ENCODE assay signal across 15 cellular contexts in genomic region chr2:133711226-133711625, GRCh38.
DNase-seq lines count a peak whose midpoint lies in the region; ATAC-seq and TF ChIP-seq lines count a peak whose summit lies in the region.
"Had no signal": no experiment of that assay in that cellular context is flagged by ENCODE, and none has a peak within 500 bp of the region (broad histone marks: within the 10 kb centered on the region; RNA-seq: fewer than 3 reads in every experiment).

No MANE protein-coding gene starts in this region.

- no peak overlapping the region for H3K4me3 ChIP-seq in BLaER1
- no peak overlapping the region for H3K4me3 ChIP-seq in ectodermal cell (ENCODE audit: insufficient read depth, low read depth, low read length)
- no peak overlapping the region for H3K4me3 ChIP-seq in aorta (ENCODE audit: low read length in 2 of 2)
- H3K4me3 ChIP-seq: A549, K562, SJCRH30 had no signal

- no peak overlapping the region for H3K27ac ChIP-seq in BLaER1
- H3K27ac ChIP-seq in ectodermal cell (ENCODE audit: insufficient read depth, low read depth, low read length, poor library complexity, severe bottlenecking): peak overlapping the region; percentile 68
- H3K27ac ChIP-seq in aorta (ENCODE audit: low read depth in 1 of 2, low read length in 2 of 2): no peak overlapping the region
- H3K27ac ChIP-seq: A549, HL-60, SJCRH30 had no signal

- TF ChIP-seq CTCF in neural crest cell (conservative IDR thresholded peaks at IDR 0.05): no peak

- peaks cover 11% of the 10 kb centered on the region for H3K4me1 ChIP-seq in BLaER1
- peaks cover 5% of the 10 kb centered on the region for H3K4me1 ChIP-seq in ectodermal cell (ENCODE audit: control insufficient read depth, insufficient read depth, low read length)
- no peaks in the 10 kb centered on the region for H3K4me1 ChIP-seq in aorta (ENCODE audit: control insufficient read depth in 1 of 2, insufficient read depth in 2 of 2, low read length in 2 of 2)
- H3K4me1 ChIP-seq: A549, SJCRH30 had no signal

- no peaks in the 10 kb centered on the region for H3K27me3 Mint-ChIP-seq in neural crest cell (ENCODE audit: low read depth)

- H3K27ac Mint-ChIP-seq in neural crest cell (ENCODE audit: unreplicated experiment): peak overlapping the region; percentile 89

- 12 to 21% methylated on average over 6 of the region's 6 CpGs for WGBS in ectodermal cell, 2 experiments
- WGBS in aorta, 2 donors: 62 to 65% methylated on average over 6 of the region's 6 CpGs

- H3K36me3 ChIP-seq in BLaER1 (no peaks in the 10 kb centered on the region), ectodermal cell (ENCODE audit: control insufficient read depth, insufficient read depth, low read length) (peaks cover 3% of the 10 kb centered on the region), aorta (ENCODE audit: control insufficient read depth in 1 of 2, insufficient read depth in 2 of 2, low read length in 1 of 2) (no peaks in the 10 kb centered on the region)
- H3K36me3 ChIP-seq: SJCRH30 had no signal

- peak; percentile 65 for DNase-seq in NCI-H82 (lab: John Stamatoyannopoulos, UW)
- peak; percentile 57 for DNase-seq in neural crest cell (ENCODE audit: low read depth, low spot score)
- DNase-seq in activated naive CD4-positive, alpha-beta T cell (lab: John Stamatoyannopoulos, UW): no peak
- DNase-seq in SW 1271 (lab: John Stamatoyannopoulos, UW): no peak
- no peak for DNase-seq in aorta
- DNase-seq: NCI-H1436 treated with DMSO at 0.1 percent for 48 hours, NCI-H345, SJCRH30 had no signal

- H3K27me3 ChIP-seq in BLaER1 (no peaks in the 10 kb centered on the region), ectodermal cell (ENCODE audit: control insufficient read depth, insufficient read depth, low read length, poor library complexity, severe bottlenecking) (peaks cover 4% of the 10 kb centered on the region), aorta (ENCODE audit: control insufficient read depth in 1 of 2, insufficient read depth in 2 of 2, low read length in 1 of 2) (no peaks in the 10 kb centered on the region)
- H3K27me3 ChIP-seq: SJCRH30 had no signal

- peaks cover 9% of the 10 kb centered on the region for H3K9me3 Mint-ChIP-seq in neural crest cell

- H3K4me2 ChIP-seq in BLaER1: peak overlapping the region; percentile 3; the same call in 1 of the 2 replicates
- H3K4me2 ChIP-seq: A549 had no signal

- no peak overlapping the region for H3K9ac ChIP-seq in BLaER1

- H3K4me1 Mint-ChIP-seq in neural crest cell: peaks cover 59% of the 10 kb centered on the region

- no peaks in the 10 kb centered on the region for H4K20me1 ChIP-seq in BLaER1

- intact Hi-C loops in aorta (cut with DNase I): no loop called here

- peak overlapping the region; percentile 74 for H3K4me3 Mint-ChIP-seq in neural crest cell

- peaks cover 10% of the 10 kb centered on the region for H3K9me3 ChIP-seq in BLaER1
- no peaks in the 10 kb centered on the region for H3K9me3 ChIP-seq in ectodermal cell (ENCODE audit: control insufficient read depth, low read length)
- H3K9me3 ChIP-seq in aorta (ENCODE audit: control insufficient read depth, low read length): peaks cover 7% of the 10 kb centered on the region
- H3K9me3 ChIP-seq: SJCRH30 had no signal

- ATAC-seq in GM19463 (IDR thresholded peaks at IDR 0.05; ENCODE audit: unreplicated experiment) (no peak), aorta (ENCODE audit: low FRiP score) (no peak)
- ATAC-seq: A549, HCT116, K562 had no signal

- peaks cover 18% of the 10 kb centered on the region for H3K36me3 Mint-ChIP-seq in neural crest cell (ENCODE audit: low read depth)

Comparison
In these comparisons a context has a peak if more than half of its experiments do, and no peak if none do; other contexts are left out.
1. DNase-seq: peak in NCI-H82 (single experiment) and neural crest cell (single experiment); none in activated naive CD4-positive, alpha-beta T cell (0 of 4), SW 1271 (0 of 2) and aorta (0 of 2).